28 cellular contexts compared by ENCODE assay signal in the genomic region with DNA sequence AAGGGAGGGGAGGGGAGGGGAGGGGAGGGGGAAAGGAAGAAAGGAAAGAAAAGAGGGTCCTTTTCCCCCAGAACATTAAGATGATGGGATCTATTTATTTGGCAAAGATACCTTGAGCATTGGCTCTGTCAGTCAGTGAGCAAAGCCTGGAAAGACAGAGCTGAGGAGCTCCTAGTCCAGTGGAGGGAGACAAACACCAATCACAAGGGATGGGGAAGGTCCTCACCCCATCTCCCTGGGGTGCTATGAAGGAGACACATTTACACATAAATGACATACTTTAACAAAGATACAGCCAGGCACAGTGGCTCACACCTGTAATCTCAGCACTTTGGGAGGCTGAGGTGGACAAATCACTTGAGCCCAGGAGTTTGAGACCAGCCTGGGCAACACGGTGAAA.
A peak's percentile ranks its signal among the peaks of the same experiment; 100 is the strongest.
DNase-seq lines count a peak whose midpoint lies in the region; ATAC-seq, FAIRE-seq and TF ChIP-seq lines count a peak whose summit lies in the region.
"Had no signal": no experiment of that assay in that cellular context is flagged by ENCODE, and none has a peak within 500 bp of the region (broad histone marks: within the 10 kb centered on the region; RNA-seq: fewer than 3 reads in every experiment).

No MANE protein-coding gene starts in this region.

- H3K36me3 Mint-ChIP-seq in mesothelial cell of epicardium, result peaks cover 2% of the 10 kb centered on the region
- H3K36me3 Mint-ChIP-seq: CD4-positive, alpha-beta memory T cell had no signal

- H3K36me3 ChIP-seq in HEK293 (ENCODE audit: control insufficient read depth in 2 of 2, insufficient read depth in 1 of 2, low read length in 2 of 2) (no peaks in the 10 kb centered on the region; a peak in 1 of 3 replicates), K562 (ENCODE audit: control insufficient read depth, insufficient read depth, low read length) (no peaks in the 10 kb centered on the region)
- H3K36me3 ChIP-seq: adrenal gland, breast epithelium, SJSA1, tibial artery had no signal

- intact Hi-C loops in K562 (cut with micrococcal nuclease), result no loop called here

- TF ChIP-seq RAD21 in K562 (CRISPR knock-in tag; conservative IDR thresholded peaks at IDR 0.05 in 1 of 2, IDR thresholded peaks at IDR 0.05 in 1 of 2), result no peak

- H3K27me3 Mint-ChIP-seq in mesothelial cell of epicardium (ENCODE audit: low read depth), result no peaks in the 10 kb centered on the region
- H3K27me3 Mint-ChIP-seq: CD4-positive, alpha-beta memory T cell; stimulated activated naive CD8-positive, alpha-beta T cell treated with anti-CD3 and anti-CD28 coated beads, Interleukin-15, amount 100 ng/mL, for 72 hours had no signal

- no peak for TF ChIP-seq EP300 in K562 (IDR thresholded peaks at IDR 0.05; ENCODE audit: low read length)

- peaks cover 11 to 40% of the 10 kb centered on the region in 2 experiments for H3K27me3 ChIP-seq in K562 (ENCODE audit: control insufficient read depth in 2 of 2, insufficient read depth in 2 of 2, low read length in 2 of 2)
- H3K27me3 ChIP-seq: adrenal gland, breast epithelium, SJSA1, tibial artery had no signal

- peaks cover 11% of the 10 kb centered on the region; the same call in 1 of the 2 replicates for H3K4me1 ChIP-seq in HEK293 (ENCODE audit: control insufficient read depth, insufficient read depth, low read length)
- no peaks in the 10 kb centered on the region for H3K4me1 ChIP-seq in K562 (replicated peaks in 1 of 2; ENCODE audit: control insufficient read depth in 2 of 2, insufficient read depth in 2 of 2, low read length in 2 of 2)
- H3K4me1 ChIP-seq: adrenal gland, breast epithelium, SJSA1, tibial artery had no signal

- in situ Hi-C loops in K562 (cut with MboI), result no loop called here

- CTCF ChIA-PET in HEK293 (lab: Yijun Ruan, JAX) (interaction anchor here (0.6 to 0.7 kb wide), 3 partner anchors 38 to 92 kb away, joined by 3 read pairs; no protein-coding TSS in a partner anchor), K562 (lab: Yijun Ruan, JAX; ENCODE audit: low intra/inter-chr PET ratio) (no interaction called here)

- no peak for DNase-seq in GM20000 (ENCODE audit: low spot score)
- no peak for DNase-seq in K562 (ENCODE audit: extremely low read depth in 1 of 4, low spot score in 3 of 4)
- no peak for DNase-seq in mesothelial cell of epicardium (ENCODE audit: low spot score in 2 of 2, unreplicated experiment in 2 of 2)
- DNase-seq in SHP77 treated with DMSO at 0.1 percent for 48 hours (lab: John Stamatoyannopoulos, UW), result no peak
- no peak for DNase-seq in activated CD4-positive, alpha-beta T cell treated with anti-CD3 and anti-CD28 coated beads for 1 hour
- DNase-seq in NCI-H2029 treated with DMSO at 0.1 percent for 48 hours (lab: John Stamatoyannopoulos, UW), result no peak
- DNase-seq: activated CD4-positive, alpha-beta T cell treated with anti-CD3 and anti-CD28 coated beads for 48 hours; activated naive CD4-positive, alpha-beta T cell treated with Interleukin-2 at 50 U/mL for 16 hours; activated T-cell treated with anti-CD3 and anti-CD28 coated beads, Interleukin-2, amount 50 U/mL, for 48 hours; adrenal gland; CD4-positive, alpha-beta memory T cell; effector memory CD8-positive, alpha-beta T cell; Karpas-422; kidney; NCI-H1092; NCI-H2081 treated with DMSO at 0.1 percent for 48 hours; NCI-H510A; posterior cingulate gyrus; stimulated activated CD4-positive, alpha-beta T cell treated with anti-CD3 and anti-CD28 coated beads, Interleukin-15, amount 100 ng/mL, for 24 hours; stimulated activated naive CD8-positive, alpha-beta T cell treated with anti-CD3 and anti-CD28 coated beads, Interleukin-15, amount 100 ng/mL, for 72 hours; tibial artery had no signal

- H4K20me1 ChIP-seq in K562 (replicated peaks; ENCODE audit: control insufficient read depth, insufficient read depth, low read length), result no peaks in the 10 kb centered on the region

- H3K9ac ChIP-seq in K562 (ENCODE audit: insufficient read depth in 1 of 2, low read depth in 2 of 2, low read length in 2 of 2), result no peak overlapping the region

- WGBS in K562 (ENCODE audit: insufficient coverage, low coverage, missing lambda C conversion rate), result 0% methylated on average over 1 of the region's 1 CpG

- no peaks in the 10 kb centered on the region for H3K79me2 ChIP-seq in K562 (ENCODE audit: control insufficient read depth, insufficient read depth, low read length)

- no peak overlapping the region for H3K27ac ChIP-seq in HEK293 (ENCODE audit: extremely low read depth, low read depth, low read length)
- no peak overlapping the region for H3K27ac ChIP-seq in K562 (ENCODE audit: extremely low read depth, low read depth, low read length)
- H3K27ac ChIP-seq: adrenal gland, breast epithelium, coronary artery, SJSA1, tibial artery had no signal

- no peak for TF ChIP-seq POLR2A in K562 (conservative IDR thresholded peaks at IDR 0.05)

- ATAC-seq in K562, result peak; percentile 42; the same call in 1 of the 3 replicates
- ATAC-seq: effector memory CD8-positive, alpha-beta T cell; stimulated activated naive CD8-positive, alpha-beta T cell treated with anti-CD3 and anti-CD28 coated beads, Interleukin-15, amount 100 ng/mL, for 72 hours had no signal

- POLR2A ChIA-PET in HEK293 (lab: Yijun Ruan, JAX), result no interaction called here
- POLR2A ChIA-PET in K562 (lab: Yijun Ruan, JAX), result interaction anchor here (0.6 kb wide), 1 partner anchor 443 kb away, joined by 3 read pairs; no protein-coding TSS in a partner anchor

- no peak overlapping the region for H2AFZ ChIP-seq in K562 (ENCODE audit: low read depth, low read length)

- H3K4me3 ChIP-seq in HEK293 (ENCODE audit: low read depth, low read length) (no peak overlapping the region), K562 (no peak overlapping the region)
- H3K4me3 ChIP-seq: adrenal gland, breast epithelium, coronary artery, SJSA1, tibial artery had no signal

- H3K4me2 ChIP-seq in K562 (ENCODE audit: insufficient read depth, low read length), result no peak overlapping the region

- peaks cover 4% of the 10 kb centered on the region for H3K9me3 Mint-ChIP-seq in mesothelial cell of epicardium
- H3K9me3 Mint-ChIP-seq: CD4-positive, alpha-beta memory T cell; effector memory CD8-positive, alpha-beta T cell; stimulated activated naive CD8-positive, alpha-beta T cell treated with anti-CD3 and anti-CD28 coated beads, Interleukin-15, amount 100 ng/mL, for 72 hours; T-helper 1 cell treated with Interleukin-12 subunit alpha and Interleukin-12 subunit beta and Interleukin-4 antibody, amounts not matched to agents 30 μg/mL and 1 μg/mL, for 36 hours had no signal

- peak; percentile 7 for TF ChIP-seq CTCF in GM20000 (IDR thresholded peaks at IDR 0.05; ENCODE audit: extremely low read depth, missing control alignments)
- no peak; the same call in 1 of the 2 replicates for TF ChIP-seq CTCF in HEK293 (tag by site-specific recombination; IDR thresholded peaks at IDR 0.05)
- TF ChIP-seq CTCF in K562 (IDR thresholded peaks at IDR 0.05 in 2 of 3, conservative IDR thresholded peaks at IDR 0.05 in 1 of 3; ENCODE audit: insufficient read depth in 2 of 3, low read depth in 1 of 3, low read length in 3 of 3), result peak in 1 of 3 experiments; percentile 14; a peak in 1 of 6 replicates
- TF ChIP-seq CTCF in mesothelial cell of epicardium (IDR thresholded peaks at IDR 0.05; ENCODE audit: unreplicated experiment), result no peak

- H3K4me3 Mint-ChIP-seq in mesothelial cell of epicardium, result no peak overlapping the region
- H3K4me3 Mint-ChIP-seq: CD4-positive, alpha-beta memory T cell; effector memory CD8-positive, alpha-beta T cell; stimulated activated naive CD8-positive, alpha-beta T cell treated with anti-CD3 and anti-CD28 coated beads, Interleukin-15, amount 100 ng/mL, for 72 hours; T-helper 1 cell treated with Interleukin-12 subunit alpha and Interleukin-12 subunit beta and Interleukin-4 antibody, amounts not matched to agents 30 μg/mL and 1 μg/mL, for 36 hours had no signal

- H3K4me1 Mint-ChIP-seq in mesothelial cell of epicardium, result peaks cover 55% of the 10 kb centered on the region
- H3K4me1 Mint-ChIP-seq: stimulated activated naive CD8-positive, alpha-beta T cell treated with anti-CD3 and anti-CD28 coated beads, Interleukin-15, amount 100 ng/mL, for 72 hours had no signal

- FAIRE-seq in K562 (lab: Jason Lieb, UNC), result no peak
- FAIRE-seq: GM18507, H54, kidney had no signal

- no peaks in the 10 kb centered on the region for H3K9me3 ChIP-seq in HEK293 (ENCODE audit: control insufficient read depth, insufficient read depth, low read depth, low read length)
- H3K9me3 ChIP-seq in K562 (replicated peaks; ENCODE audit: control insufficient read depth, insufficient read depth, low read depth, low read length), result no peaks in the 10 kb centered on the region
- H3K9me3 ChIP-seq: adrenal gland, breast epithelium, SJSA1, tibial artery had no signal

- BruUV-seq in K562 (replicated peaks; lab: Mats Ljungman, UMichigan), result no TSS peak

- H3K27ac Mint-ChIP-seq in mesothelial cell of epicardium, result peak overlapping the region; percentile 66
- H3K27ac Mint-ChIP-seq: CD4-positive, alpha-beta memory T cell; effector memory CD8-positive, alpha-beta T cell; T-helper 1 cell treated with Interleukin-12 subunit alpha and Interleukin-12 subunit beta and Interleukin-4 antibody, amounts not matched to agents 30 μg/mL and 1 μg/mL, for 36 hours had no signal

- H3K9me1 ChIP-seq in K562 (ENCODE audit: control insufficient read depth, insufficient read depth, low read length), result no peaks in the 10 kb centered on the region

TF ChIP-seq in K562, 482 proteins besides CTCF, POLR2A, EP300 and RAD21 (continues in another document):
- no peak for TF ChIP-seq ZNF175 (CRISPR knock-in tag; IDR thresholded peaks at IDR 0.05; ENCODE audit: low read depth)
